Comparison of ENCODE assay signal across 16 cellular contexts in the genomic region with DNA sequence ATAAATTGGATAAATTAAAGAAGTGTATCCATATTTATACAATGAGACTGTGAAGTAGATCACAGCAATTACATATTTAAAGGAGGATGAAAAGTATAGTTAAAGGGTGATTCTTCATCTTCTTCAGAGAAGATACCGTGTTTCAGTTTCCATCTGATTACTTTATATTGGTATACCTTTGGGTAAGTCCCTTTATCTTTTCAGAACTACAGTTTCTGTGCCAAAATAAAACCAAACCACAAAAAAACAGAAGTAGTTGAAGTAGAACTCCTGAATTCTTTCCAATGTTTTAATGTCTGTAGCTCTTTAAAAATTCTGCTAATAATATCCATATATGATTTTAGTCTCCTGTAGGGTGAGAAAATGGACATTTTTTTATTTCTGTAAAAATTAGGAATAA.
DNase-seq lines count a peak whose midpoint lies in the region; ATAC-seq and TF ChIP-seq lines count a peak whose summit lies in the region.
"Had no signal": no experiment of that assay in that cellular context is flagged by ENCODE, and none has a peak within 500 bp of the region (broad histone marks: within the 10 kb centered on the region; RNA-seq: fewer than 3 reads in every experiment).

No MANE protein-coding gene starts in this region.

- H3K9me3 Mint-ChIP-seq in T-cell = peaks cover 10 to 16% (median 14%) of the 10 kb centered on the region in 3 donors
- H3K9me3 Mint-ChIP-seq: activated naive CD8-positive, alpha-beta T cell treated with anti-CD3 and anti-CD28 coated beads for 36 hours had no signal

- no peaks in the 10 kb centered on the region for H3K36me3 Mint-ChIP-seq in T-cell
- H3K36me3 Mint-ChIP-seq: activated naive CD8-positive, alpha-beta T cell treated with anti-CD3 and anti-CD28 coated beads for 36 hours had no signal

- H4K20me1 ChIP-seq in MM.1S (ENCODE audit: insufficient read depth, low read length) = no peaks in the 10 kb centered on the region

- no peak overlapping the region for H3K9ac ChIP-seq in MM.1S (ENCODE audit: low read length)

- no peaks in the 10 kb centered on the region for H3K9me3 ChIP-seq in MM.1S (replicated peaks; ENCODE audit: insufficient read depth, low read length)
- H3K9me3 ChIP-seq: BE2C had no signal

- H3K4me1 Mint-ChIP-seq in T-cell = no peaks in the 10 kb centered on the region
- H3K4me1 Mint-ChIP-seq: activated naive CD8-positive, alpha-beta T cell treated with anti-CD3 and anti-CD28 coated beads for 36 hours had no signal

- no peak for TF ChIP-seq CTCF in MM.1S (IDR thresholded peaks at IDR 0.05; ENCODE audit: low read length)

- DNase-seq in MM.1S (peak; percentile 88), T-cell (no peak), iPS-NIHi11 (ENCODE audit: low spot score) (no peak), HPDE6-E6E7 (ENCODE audit: extremely low spot score) (no peak)
- DNase-seq: activated CD4-positive, alpha-beta T cell treated with anti-CD3 and anti-CD28 coated beads, Interleukin-2, amount 50 U/mL, for 4 hours; activated naive CD8-positive, alpha-beta T cell treated with anti-CD3 and anti-CD28 coated beads for 36 hours; BE2C; foreskin fibroblast; NCI-H748 treated with DMSO at 0.1 percent for 48 hours; stimulated activated CD4-positive, alpha-beta T cell treated with anti-CD3 and anti-CD28 coated beads, Interleukin-1b, Interleukin-23, amount 100 ng/mL, for 48 hours; stomach had no signal

- H3K4me3 Mint-ChIP-seq in T-cell = no peak overlapping the region
- H3K4me3 Mint-ChIP-seq: activated naive CD8-positive, alpha-beta T cell treated with anti-CD3 and anti-CD28 coated beads for 36 hours had no signal

- ATAC-seq in GM18517 (IDR thresholded peaks at IDR 0.05; ENCODE audit: unreplicated experiment) (peak; percentile 99), GM21423 (IDR thresholded peaks at IDR 0.05; ENCODE audit: unreplicated experiment) (peak; percentile 97), HG03025 (IDR thresholded peaks at IDR 0.05; ENCODE audit: low FRiP score, unreplicated experiment) (peak; percentile 98), T-cell (replicated peaks in 1 of 4) (no peak), HG03045 (IDR thresholded peaks at IDR 0.05; ENCODE audit: unreplicated experiment) (no peak)
- ATAC-seq: left lobe of liver had no signal

- H3K27ac ChIP-seq in MM.1S (ENCODE audit: low read length) = peak overlapping the region; percentile 78
- H3K27ac ChIP-seq: stomach had no signal

- POLR2A ChIA-PET in T-cell (lab: Charles Lee) = no interaction called here

- peak overlapping the region; percentile 73 for H3K4me2 ChIP-seq in MM.1S (ENCODE audit: low read depth, low read length)

- CTCF ChIA-PET in T-cell (lab: Charles Lee) = no interaction called here

- no peak overlapping the region for H3K27ac Mint-ChIP-seq in T-cell
- H3K27ac Mint-ChIP-seq: activated naive CD8-positive, alpha-beta T cell treated with anti-CD3 and anti-CD28 coated beads for 36 hours had no signal

- no peaks in the 10 kb centered on the region for H3K9me2 ChIP-seq in MM.1S (replicated peaks; ENCODE audit: insufficient read depth, low read length)

- H3K4me1 ChIP-seq in MM.1S (ENCODE audit: low read length) = peaks cover 27% of the 10 kb centered on the region
- H3K4me1 ChIP-seq: BE2C, stomach had no signal

- H2AFZ ChIP-seq in MM.1S (ENCODE audit: low read length) = peak overlapping the region; percentile 36; the same call in 1 of the 2 replicates

- H3K79me2 ChIP-seq in MM.1S (ENCODE audit: low read length) = no peaks in the 10 kb centered on the region

- H3K27me3 Mint-ChIP-seq in T-cell = no peaks in the 10 kb centered on the region
- H3K27me3 Mint-ChIP-seq: activated naive CD8-positive, alpha-beta T cell treated with anti-CD3 and anti-CD28 coated beads for 36 hours had no signal

- no peaks in the 10 kb centered on the region for H3K27me3 ChIP-seq in MM.1S (replicated peaks; ENCODE audit: insufficient read depth, low read length)
- H3K27me3 ChIP-seq: BE2C, stomach had no signal

- no peaks in the 10 kb centered on the region for H3K36me3 ChIP-seq in MM.1S (replicated peaks; ENCODE audit: insufficient read depth, low read length)
- H3K36me3 ChIP-seq: BE2C, stomach had no signal

- peak overlapping the region; percentile 5; the same call in 1 of the 2 replicates for H3K4me3 ChIP-seq in MM.1S (ENCODE audit: low read length)
- H3K4me3 ChIP-seq: stomach had no signal

- peaks cover 9% of the 10 kb centered on the region for H3F3A ChIP-seq in MM.1S (ENCODE audit: insufficient read depth, low read length)

Comparison
In these comparisons a context has a peak if more than half of its experiments do, and no peak if none do; other contexts are left out.
1. ATAC-seq: peak in GM18517 (single experiment), GM21423 (single experiment) and HG03025 (single experiment); none in T-cell (0 of 4) and HG03045 (single experiment).